In the genomic region with DNA sequence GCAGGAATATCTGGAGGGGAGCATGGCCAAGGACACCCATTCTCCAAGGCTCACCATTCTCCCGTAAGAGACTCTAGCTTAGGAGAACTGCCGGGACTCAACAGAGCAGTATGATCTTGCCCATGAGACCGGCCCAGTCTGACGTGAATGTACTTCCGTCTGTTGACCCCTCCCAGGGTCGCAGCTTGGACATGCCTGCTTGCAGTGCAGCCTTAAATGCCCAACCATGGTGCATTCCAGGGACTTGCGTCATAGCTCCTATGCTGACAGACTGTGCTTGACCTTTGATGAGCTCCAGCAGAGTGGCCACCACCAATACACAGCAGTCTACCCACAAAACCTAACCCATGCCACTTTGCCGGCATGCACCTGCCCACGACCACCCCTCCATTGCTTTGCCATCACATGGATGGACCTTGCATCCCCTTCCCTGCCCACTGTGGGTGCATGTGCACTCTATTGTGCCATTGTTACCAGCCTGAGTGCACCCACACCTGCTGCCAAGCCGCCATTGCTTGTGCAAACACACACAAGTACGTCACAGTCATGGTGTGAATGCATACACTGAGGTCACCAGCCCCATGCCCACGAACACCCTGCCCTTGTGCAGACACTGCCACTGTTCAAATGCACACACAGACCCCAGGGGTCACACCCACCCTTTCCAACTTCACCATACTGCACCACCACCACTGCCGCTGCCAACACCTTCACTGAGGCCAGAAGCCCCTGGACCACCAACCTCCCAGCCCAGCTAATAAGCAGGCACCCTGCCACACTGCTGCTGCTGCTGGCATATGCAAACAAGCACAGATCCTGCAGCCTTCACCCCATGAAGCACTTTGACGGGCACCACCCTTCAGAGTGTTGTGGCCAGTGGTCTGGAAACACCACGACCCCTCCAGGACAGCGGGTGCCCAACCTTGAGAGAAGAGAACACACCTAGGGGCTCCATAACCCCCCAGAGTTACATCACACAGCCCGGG, we compare ENCODE assay signal across 17 cellular contexts.
"Had no signal": no experiment of that assay in that cellular context is flagged by ENCODE, and none has a peak within 500 bp of the region (broad histone marks: within the 10 kb centered on the region; RNA-seq: fewer than 3 reads in every experiment).

No MANE protein-coding gene starts in this region.

- H3K36me3 Mint-ChIP-seq: activated naive CD8-positive, alpha-beta T cell; stimulated activated effector memory CD8-positive, alpha-beta T cell treated with anti-CD3 and anti-CD28 coated beads, Interleukin-12 subunit alpha, Interleukin-12 subunit beta, amount 100 ng/mL, for 72 hours; type B pancreatic cell had no signal

- H3K4me3 Mint-ChIP-seq: activated naive CD8-positive, alpha-beta T cell; stimulated activated effector memory CD8-positive, alpha-beta T cell treated with anti-CD3 and anti-CD28 coated beads, Interleukin-12 subunit alpha, Interleukin-12 subunit beta, amount 100 ng/mL, for 72 hours; type B pancreatic cell had no signal

- H3K27me3 Mint-ChIP-seq: activated naive CD8-positive, alpha-beta T cell; type B pancreatic cell had no signal

- H3K4me3 ChIP-seq: dorsolateral prefrontal cortex, left lung, prostate gland, testis had no signal

- H3K27ac Mint-ChIP-seq: activated naive CD8-positive, alpha-beta T cell; stimulated activated effector memory CD8-positive, alpha-beta T cell treated with anti-CD3 and anti-CD28 coated beads, Interleukin-12 subunit alpha, Interleukin-12 subunit beta, amount 100 ng/mL, for 72 hours; type B pancreatic cell had no signal

- H3K4me1 ChIP-seq: left lung, prostate gland, testis had no signal

- H3K9me3 ChIP-seq: prostate gland, testis had no signal

- H3K36me3 ChIP-seq: left lung, prostate gland, WERI-Rb-1 had no signal

- H3K4me1 Mint-ChIP-seq: stimulated activated effector memory CD8-positive, alpha-beta T cell treated with anti-CD3 and anti-CD28 coated beads, Interleukin-12 subunit alpha, Interleukin-12 subunit beta, amount 100 ng/mL, for 72 hours had no signal

- ATAC-seq: left lung; right cardiac atrium; stimulated activated effector memory CD8-positive, alpha-beta T cell treated with anti-CD3 and anti-CD28 coated beads, Interleukin-12 subunit alpha, Interleukin-12 subunit beta, amount 100 ng/mL, for 72 hours had no signal

- H3K27me3 ChIP-seq: left lung, testis had no signal

- DNase-seq: activated CD4-positive, alpha-beta T cell treated with anti-CD3 and anti-CD28 coated beads, Interleukin-2, amount 50 U/mL, for 48 hours; activated gamma-delta T cell treated with Interleukin-2 at 50 U/mL for 16 hours; amniotic stem cell; dorsolateral prefrontal cortex; hippocampal formation; mammary epithelial cell; right cardiac atrium; small intestine; stimulated activated CD4-positive, alpha-beta T cell treated with anti-CD3 and anti-CD28 coated beads, Interleukin-4, amount 100 ng/mL, for 24 hours; T-helper 2 cell; testis; WERI-Rb-1 had no signal
